19 cellular contexts compared by ENCODE assay signal in the genomic region with DNA sequence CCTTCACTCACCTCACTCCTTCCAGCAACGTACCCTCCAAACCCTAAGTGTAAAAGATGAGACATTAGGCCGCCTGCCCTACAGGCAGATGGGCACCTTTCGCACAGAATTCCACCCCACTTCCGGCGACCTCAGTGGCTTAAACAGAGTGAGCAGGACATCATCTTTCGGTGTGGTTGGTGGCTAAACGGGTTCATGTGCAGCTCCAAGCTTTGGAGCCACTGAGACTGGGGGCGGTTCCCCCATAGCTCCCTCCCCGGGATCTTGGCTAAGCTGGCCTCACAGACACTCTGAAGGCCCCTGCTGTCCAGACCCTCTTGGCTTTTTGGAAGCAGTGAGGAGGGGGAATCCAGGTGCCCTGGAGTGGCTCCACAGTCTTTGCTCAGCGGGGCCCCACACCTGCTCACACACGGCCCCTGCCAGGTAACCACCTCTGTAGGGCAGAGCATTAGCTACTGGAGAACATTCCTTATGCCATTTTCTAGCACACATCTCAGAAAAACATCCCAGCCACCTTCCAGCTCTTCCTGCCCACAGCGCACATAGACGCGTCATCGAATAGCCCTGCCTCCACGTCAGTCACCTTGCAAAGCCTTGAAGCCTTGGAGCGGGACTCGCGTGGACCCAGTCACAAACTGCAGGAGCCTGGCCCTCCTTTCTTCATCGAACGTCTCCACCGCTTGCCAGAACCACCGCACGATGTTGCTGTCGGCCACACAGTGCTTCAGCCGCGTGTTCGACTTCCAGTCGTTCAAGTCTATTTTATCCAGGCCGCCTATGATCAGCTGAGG.
DNase-seq lines count a peak whose midpoint lies in the region; ATAC-seq and TF ChIP-seq lines count a peak whose summit lies in the region.
"Had no signal": no experiment of that assay in that cellular context is flagged by ENCODE, and none has a peak within 500 bp of the region (broad histone marks: within the 10 kb centered on the region; RNA-seq: fewer than 3 reads in every experiment).

No MANE protein-coding gene starts in this region.

- no peak overlapping the region for H2AFZ ChIP-seq in GM23338

- H3K79me2 ChIP-seq in GM23338 (replicated peaks; ENCODE audit: insufficient read depth) = no peaks in the 10 kb centered on the region

- DNase-seq in GM23338 (ENCODE audit: low spot score) (no peak), coronary artery (ENCODE audit: low spot score) (no peak), progenitor cell of endocrine pancreas (ENCODE audit: low spot score, unreplicated experiment) (no peak), HK-2 (ENCODE audit: unreplicated experiment) (no peak), AG08395 (ENCODE audit: low spot score) (no peak)
- DNase-seq: activated naive CD4-positive, alpha-beta T cell treated with anti-CD3 and anti-CD28 coated beads for 36 hours; HFFc6; hypothalamus; left lung; naive thymus-derived CD4-positive, alpha-beta T cell; NCI-H146; nucleus accumbens; T-helper 2 cell had no signal

- no peaks in the 10 kb centered on the region for H3K27me3 ChIP-seq in BLaER1 treated with 17β-estradiol and CSF1 and Interleukin-3, amounts not matched to agents 10 nM and 100 nM
- H3K27me3 ChIP-seq in GM23338 (ENCODE audit: insufficient read depth) = no peaks in the 10 kb centered on the region
- H3K27me3 ChIP-seq: left lung had no signal

- ATAC-seq in GM23338 = no peak
- no peak for ATAC-seq in HG03469 (IDR thresholded peaks at IDR 0.05; ENCODE audit: unreplicated experiment)
- ATAC-seq: left lung; naive thymus-derived CD4-positive, alpha-beta T cell had no signal

- H3K9ac ChIP-seq in BLaER1 treated with 17β-estradiol and CSF1 and Interleukin-3, amounts not matched to agents 10 nM and 100 nM = peak overlapping the region in 9 of 11 experiments; percentile 1 to 80 (median 55); a peak in 16 of 22 replicates

- peaks cover 83 to 99% (median 88%) of the 10 kb centered on the region in 11 experiments for H3K36me3 ChIP-seq in BLaER1 treated with 17β-estradiol and CSF1 and Interleukin-3, amounts not matched to agents 10 nM and 100 nM
- H3K36me3 ChIP-seq in GM23338 (ENCODE audit: insufficient read depth) = peaks cover 47% of the 10 kb centered on the region

- H3K27ac ChIP-seq in BLaER1 treated with 17β-estradiol and CSF1 and Interleukin-3, amounts not matched to agents 10 nM and 100 nM = peak overlapping the region in 8 of 11 experiments; percentile 40 to 77 (median 66); a peak in 16 of 22 replicates
- H3K27ac ChIP-seq in GM23338 (ENCODE audit: low read depth) (no peak overlapping the region), coronary artery (peak overlapping the region; percentile 42 to 67)
- H3K27ac ChIP-seq: left lung, SK-N-MC had no signal

- no peaks in the 10 kb centered on the region for H3F3A ChIP-seq in GM23338 (replicated peaks; ENCODE audit: low read depth)

- peaks cover 7 to 73% (median 49%) of the 10 kb centered on the region in 11 experiments; a peak in 21 of 22 replicates for H4K20me1 ChIP-seq in BLaER1 treated with 17β-estradiol and CSF1 and Interleukin-3, amounts not matched to agents 10 nM and 100 nM
- no peaks in the 10 kb centered on the region; the same call in 1 of the 2 replicates for H4K20me1 ChIP-seq in GM23338 (replicated peaks; ENCODE audit: insufficient read depth)

- H3K4me3 Mint-ChIP-seq in GM23338 (no peak overlapping the region), progenitor cell of endocrine pancreas (ENCODE audit: low read depth) (no peak overlapping the region)
- H3K4me3 Mint-ChIP-seq: activated naive CD4-positive, alpha-beta T cell treated with anti-CD3 and anti-CD28 coated beads for 36 hours; activated T-helper 1 cell treated with anti-CD3 and anti-CD28 coated beads, Interleukin-12 subunit alpha, Interleukin-12 subunit beta, Interleukin-2, Interleukin-4 antibody, amounts not matched to agents 30 ng/mL and 10 ng/mL and 1 ng/mL, durations not matched to agents 14 hours and 24 hours and 36 hours; HFFc6; mesothelial cell of epicardium; type B pancreatic cell had no signal

- peaks cover 45 to 99% (median 83%) of the 10 kb centered on the region in 10 experiments for H3K4me1 ChIP-seq in BLaER1 treated with 17β-estradiol and CSF1 and Interleukin-3, amounts not matched to agents 10 nM and 100 nM
- no peaks in the 10 kb centered on the region for H3K4me1 ChIP-seq in GM23338 (ENCODE audit: insufficient read depth)

- no peaks in the 10 kb centered on the region for H3K4me1 Mint-ChIP-seq in GM23338
- H3K4me1 Mint-ChIP-seq in progenitor cell of endocrine pancreas (ENCODE audit: low read depth) = no peaks in the 10 kb centered on the region
- H3K4me1 Mint-ChIP-seq: mesothelial cell of epicardium had no signal

- H3K27me3 Mint-ChIP-seq in GM23338 (ENCODE audit: insufficient read depth, low read depth, poor library complexity) (peaks cover 21% of the 10 kb centered on the region), progenitor cell of endocrine pancreas (no peaks in the 10 kb centered on the region)
- H3K27me3 Mint-ChIP-seq: naive thymus-derived CD4-positive, alpha-beta T cell; type B pancreatic cell had no signal

- H3K27ac Mint-ChIP-seq in GM23338 = no peak overlapping the region
- H3K27ac Mint-ChIP-seq in progenitor cell of endocrine pancreas = peak overlapping the region; percentile 39
- H3K27ac Mint-ChIP-seq: activated naive CD4-positive, alpha-beta T cell treated with anti-CD3 and anti-CD28 coated beads for 36 hours; activated T-helper 1 cell treated with anti-CD3 and anti-CD28 coated beads, Interleukin-12 subunit alpha, Interleukin-12 subunit beta, Interleukin-2, Interleukin-4 antibody, amounts not matched to agents 30 ng/mL and 10 ng/mL and 1 ng/mL, durations not matched to agents 14 hours and 24 hours and 36 hours; HFFc6; mesothelial cell of epicardium; type B pancreatic cell had no signal

- H3K36me3 Mint-ChIP-seq in GM23338 (ENCODE audit: low read depth) (peaks cover 91% of the 10 kb centered on the region), progenitor cell of endocrine pancreas (ENCODE audit: insufficient read depth) (peaks cover 36% of the 10 kb centered on the region)

- H3K9me3 ChIP-seq in BLaER1 treated with 17β-estradiol and CSF1 and Interleukin-3, amounts not matched to agents 10 nM and 100 nM (replicated peaks in 1 of 11) = no peaks in the 10 kb centered on the region
- H3K9me3 ChIP-seq: left lung had no signal

- TF ChIP-seq CTCF in GM23338 (conservative IDR thresholded peaks at IDR 0.05; ENCODE audit: low read depth in 2 of 2) (no peak), coronary artery (IDR thresholded peaks at IDR 0.05) (no peak), progenitor cell of endocrine pancreas (IDR thresholded peaks at IDR 0.05; ENCODE audit: unreplicated experiment) (no peak)

- peak overlapping the region; percentile 55 to 95 (median 81) for H3K4me2 ChIP-seq in BLaER1 treated with 17β-estradiol and CSF1 and Interleukin-3, amounts not matched to agents 10 nM and 100 nM
- H3K4me2 ChIP-seq in GM23338 = no peak overlapping the region

- no peaks in the 10 kb centered on the region for H3K9me3 Mint-ChIP-seq in GM23338
- no peaks in the 10 kb centered on the region for H3K9me3 Mint-ChIP-seq in progenitor cell of endocrine pancreas (ENCODE audit: low read depth)
- H3K9me3 Mint-ChIP-seq: activated naive CD4-positive, alpha-beta T cell treated with anti-CD3 and anti-CD28 coated beads for 36 hours; activated T-helper 1 cell treated with anti-CD3 and anti-CD28 coated beads, Interleukin-12 subunit alpha, Interleukin-12 subunit beta, Interleukin-2, Interleukin-4 antibody, amounts not matched to agents 30 ng/mL and 10 ng/mL and 1 ng/mL, durations not matched to agents 14 hours and 24 hours and 36 hours; HFFc6; mesothelial cell of epicardium; naive thymus-derived CD4-positive, alpha-beta T cell; type B pancreatic cell had no signal

- H3K9me2 ChIP-seq in GM23338 (ENCODE audit: insufficient read depth) = no peaks in the 10 kb centered on the region

- H3K4me3 ChIP-seq in BLaER1 treated with 17β-estradiol and CSF1 and Interleukin-3, amounts not matched to agents 10 nM and 100 nM = peak overlapping the region in 7 of 10 experiments; percentile 9 to 65 (median 28); a peak in 12 of 20 replicates
- H3K4me3 ChIP-seq in GM23338 = no peak overlapping the region
- no peak overlapping the region for H3K4me3 ChIP-seq in coronary artery
- H3K4me3 ChIP-seq: left lung, SK-N-MC had no signal

TF ChIP-seq in GM23338, 12 proteins besides CTCF, POLR2A, EP300 and RAD21:
- no peak for TF ChIP-seq ZNF114 (CRISPR knock-in tag; IDR thresholded peaks at IDR 0.05)
- no peak for TF ChIP-seq EZH2 (IDR thresholded peaks at IDR 0.05; ENCODE audit: low read depth, unreplicated experiment)
- TF ChIP-seq EZH2phosphoT487 (IDR thresholded peaks at IDR 0.05; ENCODE audit: unreplicated experiment) = no peak
- 0 out of 2 replicates have a peak, but pooled peaks have one; percentile 17 for TF ChIP-seq POLR2AphosphoS5 (IDR thresholded peaks at IDR 0.05; ENCODE audit: low read depth)

Comparison
In these comparisons a context has a peak if more than half of its experiments do, and no peak if none do; other contexts are left out.
1. H3K4me3 ChIP-seq: peak in BLaER1 treated with 17β-estradiol and CSF1 and Interleukin-3, amounts not matched to agents 10 nM and 100 nM (7 of 10); none in GM23338 (single experiment) and coronary artery (single experiment).